In the genomic region with DNA sequence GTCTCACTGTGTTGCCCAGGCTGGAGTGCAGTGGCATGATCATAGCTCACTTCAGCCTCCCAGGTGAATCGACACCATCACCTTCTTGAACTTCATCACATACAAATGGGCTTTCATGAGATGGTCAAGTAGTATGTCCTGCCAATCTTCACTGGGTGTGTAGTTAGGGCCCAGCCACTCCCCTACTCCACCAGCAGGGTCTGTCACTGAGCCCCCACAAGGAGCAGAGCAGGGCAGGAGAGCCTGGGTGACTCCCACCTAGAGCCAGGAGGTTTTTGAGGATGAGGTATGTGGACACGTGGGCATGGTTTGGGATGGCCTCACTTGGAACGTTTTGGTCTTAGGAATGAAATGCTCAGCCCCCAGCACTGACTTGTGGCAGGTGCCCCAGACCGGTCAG, we compare ENCODE assay signal across 6 cellular contexts.
DNase-seq lines count a peak whose midpoint lies in the region; ATAC-seq, FAIRE-seq and TF ChIP-seq lines count a peak whose summit lies in the region.
"Not testable (repeated sequence)": the region's sequence is repeated elsewhere in the genome, so short reads cannot be mapped to it uniquely, and the experiment has no call there.

No MANE protein-coding gene starts in this region.

- not testable (repeated sequence) for H3K4me2 ChIP-seq in PC-3 (ENCODE audit: low read length); GM12878 (ENCODE audit: control insufficient read depth, insufficient read depth)

- H3K4me3 ChIP-seq in PC-3 (ENCODE audit: low read length); GM12878: not testable (repeated sequence)

- FAIRE-seq in GM12878 (lab: Jason Lieb, UNC) = not testable (repeated sequence)

- not testable (repeated sequence) for TF ChIP-seq CTCF in CD4-positive, alpha-beta T cell (IDR thresholded peaks at IDR 0.05); PC-3 (conservative IDR thresholded peaks at IDR 0.05; ENCODE audit: low read depth, low read length); GM12878 (IDR thresholded peaks at IDR 0.05 in 2 of 3, conservative IDR thresholded peaks at IDR 0.05 in 1 of 3; ENCODE audit: control insufficient read depth in 2 of 3, extremely low read depth in 1 of 3, insufficient read depth in 1 of 3, low read depth in 3 of 3, low read length in 3 of 3)

- H3K4me1 Mint-ChIP-seq in CD4-positive, alpha-beta T cell (ENCODE audit: low read depth); activated CD4-positive, alpha-beta T cell treated with anti-CD3 and anti-CD28 coated beads for 36 hours; effector memory CD8-positive, alpha-beta T cell (ENCODE audit: low read depth in 2 of 2); naive thymus-derived CD8-positive, alpha-beta T cell: not testable (repeated sequence)

- RAD21 ChIA-PET in GM12878 (lab: Charles Lee; ENCODE audit: unreplicated experiment) = not testable (repeated sequence)

- not testable (repeated sequence) for H3K4me3 Mint-ChIP-seq in CD4-positive, alpha-beta T cell; activated CD4-positive, alpha-beta T cell treated with anti-CD3 and anti-CD28 coated beads for 36 hours; effector memory CD8-positive, alpha-beta T cell; naive thymus-derived CD8-positive, alpha-beta T cell

- H3K36me3 ChIP-seq in PC-3 (ENCODE audit: low read depth, low read length); GM12878 (ENCODE audit: control insufficient read depth in 2 of 2, insufficient read depth in 2 of 2, low read length in 1 of 2): not testable (repeated sequence)

- H3K79me2 ChIP-seq in PC-3 (ENCODE audit: low read length); GM12878 (ENCODE audit: control insufficient read depth, insufficient read depth, low read length): not testable (repeated sequence)

- POLR2A ChIA-PET in CD4-positive, alpha-beta T cell (lab: Charles Lee); PC-3 (lab: Charles Lee; ENCODE audit: unreplicated experiment); activated CD4-positive, alpha-beta T cell treated with anti-CD3 and anti-CD28 coated beads for 36 hours (lab: Charles Lee); GM12878 (lab: Charles Lee); naive thymus-derived CD8-positive, alpha-beta T cell (lab: Charles Lee): not testable (repeated sequence)

- SMC1A ChIA-PET in GM12878 (lab: Charles Lee; ENCODE audit: uncharacterized antibody, unreplicated experiment) = not testable (repeated sequence)

- H3K27ac Mint-ChIP-seq in CD4-positive, alpha-beta T cell; activated CD4-positive, alpha-beta T cell treated with anti-CD3 and anti-CD28 coated beads for 36 hours; effector memory CD8-positive, alpha-beta T cell; naive thymus-derived CD8-positive, alpha-beta T cell: not testable (repeated sequence)

- peak; percentile 43 for ATAC-seq in CD4-positive, alpha-beta T cell (ENCODE audit: poor library complexity)
- peak; percentile 22; the same call in 1 of the 2 replicates for ATAC-seq in PC-3
- ATAC-seq in activated CD4-positive, alpha-beta T cell treated with anti-CD3 and anti-CD28 coated beads for 36 hours = peak; percentile 19
- ATAC-seq in GM12878 = peak; percentile 51
- ATAC-seq in effector memory CD8-positive, alpha-beta T cell (replicated peaks) = peak; percentile 27
- ATAC-seq in naive thymus-derived CD8-positive, alpha-beta T cell = peak; percentile 52 to 61

- H3K9me2 ChIP-seq in PC-3 (replicated peaks; ENCODE audit: low read length) = not testable (repeated sequence)

- H3K27ac ChIP-seq in CD4-positive, alpha-beta T cell (ENCODE audit: low read depth, low read length); PC-3 (ENCODE audit: low read length); GM12878 (ENCODE audit: control insufficient read depth, insufficient read depth): not testable (repeated sequence)

- H3F3A ChIP-seq in PC-3 (ENCODE audit: low read length, unreplicated experiment) = not testable (repeated sequence)

- not testable (repeated sequence) for H3K4me1 ChIP-seq in PC-3 (ENCODE audit: insufficient read depth, low read length); GM12878 (ENCODE audit: control insufficient read depth, insufficient read depth, low read length)

- not testable (repeated sequence) for TF ChIP-seq RAD21 in GM12878 (IDR thresholded peaks at IDR 0.05; ENCODE audit: insufficient read depth, low read depth, low read length)

- not testable (repeated sequence) for H3K27me3 ChIP-seq in CD4-positive, alpha-beta T cell (ENCODE audit: control insufficient read depth, insufficient read depth, low read length); PC-3 (ENCODE audit: low read length); GM12878 (replicated peaks in 1 of 2; ENCODE audit: control insufficient read depth in 2 of 2, insufficient read depth in 2 of 2, low read length in 1 of 2)

- H3K36me3 Mint-ChIP-seq in CD4-positive, alpha-beta T cell (ENCODE audit: low read depth); activated CD4-positive, alpha-beta T cell treated with anti-CD3 and anti-CD28 coated beads for 36 hours (ENCODE audit: low read depth); effector memory CD8-positive, alpha-beta T cell (ENCODE audit: insufficient read depth); naive thymus-derived CD8-positive, alpha-beta T cell: not testable (repeated sequence)

- no CpG with 5 or more reads among the region's 4 CpGs for WGBS in GM12878 (ENCODE audit: insufficient coverage, insufficient replicate concordance, low lambda C conversion rate, missing lambda C conversion rate)

- TF ChIP-seq POLR2A in GM12878 (IDR thresholded peaks at IDR 0.05; ENCODE audit: low read depth, low read length) = not testable (repeated sequence)

- H3K9me3 Mint-ChIP-seq in CD4-positive, alpha-beta T cell; activated CD4-positive, alpha-beta T cell treated with anti-CD3 and anti-CD28 coated beads for 36 hours (ENCODE audit: low read depth); effector memory CD8-positive, alpha-beta T cell; naive thymus-derived CD8-positive, alpha-beta T cell: not testable (repeated sequence)

- TF ChIP-seq EP300 in GM12878 (IDR thresholded peaks at IDR 0.05; ENCODE audit: borderline replicate concordance in 1 of 2, control insufficient read depth in 1 of 2, low read depth in 2 of 2, low read length in 2 of 2) = not testable (repeated sequence)

- H3K27me3 Mint-ChIP-seq in CD4-positive, alpha-beta T cell; activated CD4-positive, alpha-beta T cell treated with anti-CD3 and anti-CD28 coated beads for 36 hours; effector memory CD8-positive, alpha-beta T cell; naive thymus-derived CD8-positive, alpha-beta T cell: not testable (repeated sequence)

- not testable (repeated sequence) for DNase-seq in CD4-positive, alpha-beta T cell; PC-3; activated CD4-positive, alpha-beta T cell treated with anti-CD3 and anti-CD28 coated beads for 36 hours; GM12878 (ENCODE audit: low read depth, low spot score); effector memory CD8-positive, alpha-beta T cell; naive thymus-derived CD8-positive, alpha-beta T cell

- not testable (repeated sequence) for H3K9ac ChIP-seq in PC-3 (ENCODE audit: low read length); GM12878 (ENCODE audit: control insufficient read depth, insufficient read depth, low read length)

- not testable (repeated sequence) for H2AFZ ChIP-seq in PC-3 (ENCODE audit: low read length); GM12878 (ENCODE audit: control insufficient read depth, low read depth, low read length)

- in situ Hi-C loops in GM12878 (cut with MboI) = not testable (repeated sequence)

- H4K20me1 ChIP-seq in PC-3 (ENCODE audit: low read length); GM12878 (ENCODE audit: control insufficient read depth, insufficient read depth): not testable (repeated sequence)

- CTCF ChIA-PET in CD4-positive, alpha-beta T cell (lab: Charles Lee); PC-3 (lab: Charles Lee); activated CD4-positive, alpha-beta T cell treated with anti-CD3 and anti-CD28 coated beads for 36 hours (lab: Charles Lee); GM12878 (lab: Yijun Ruan, JAX): not testable (repeated sequence)

- BruUV-seq in PC-3 (replicated peaks; lab: Mats Ljungman, UMichigan); GM12878 (replicated peaks; lab: Mats Ljungman, UMichigan): not testable (repeated sequence)

- intact Hi-C loops in CD4-positive, alpha-beta T cell (cut with DNase I, micrococcal nuclease); PC-3 (cut with micrococcal nuclease); activated CD4-positive, alpha-beta T cell treated with anti-CD3 and anti-CD28 coated beads for 36 hours (cut with DNase I, micrococcal nuclease); GM12878 (cut with micrococcal nuclease; ENCODE audit: unreplicated experiment): not testable (repeated sequence)

- not testable (repeated sequence) for H3K9me3 ChIP-seq in CD4-positive, alpha-beta T cell (ENCODE audit: control insufficient read depth, low read length); PC-3 (ENCODE audit: low read length); GM12878 (replicated peaks; ENCODE audit: control insufficient read depth, insufficient read depth, low read length)
